Comparison of ENCODE assay signal across 8 cellular contexts in genomic region chr11:113806403-113806802, GRCh38. TPM values are rescaled to one million over a fixed set of nuclear protein-coding genes. Genes with fewer than 3 reads are reported as not detected.
DNase-seq lines count a peak whose midpoint lies in the region; ATAC-seq and TF ChIP-seq lines count a peak whose summit lies in the region.

No MANE protein-coding gene starts in this region.

- no peaks in the 10 kb centered on the region for H3K4me1 Mint-ChIP-seq in activated T-helper 2 cell treated with anti-CD3 and anti-CD28 coated beads, Interferon-gamma antibody, Interleukin-2, Interleukin-4, amounts not matched to agents 10 μg/mL and 5 μg/mL and 100 μg/mL, durations not matched to agents 14 hours and 24 hours and 36 hours (ENCODE audit: low read depth)

- no peaks in the 10 kb centered on the region for H3K27me3 Mint-ChIP-seq in activated T-helper 2 cell treated with anti-CD3 and anti-CD28 coated beads, Interferon-gamma antibody, Interleukin-2, Interleukin-4, amounts not matched to agents 10 μg/mL and 5 μg/mL and 100 μg/mL, durations not matched to agents 14 hours and 24 hours and 36 hours (ENCODE audit: low read depth)

- H3K27me3 ChIP-seq in heart right ventricle (no peaks in the 10 kb centered on the region), transverse colon (no peaks in the 10 kb centered on the region)

- H3K36me3 Mint-ChIP-seq in activated T-helper 2 cell treated with anti-CD3 and anti-CD28 coated beads, Interferon-gamma antibody, Interleukin-2, Interleukin-4, amounts not matched to agents 10 μg/mL and 5 μg/mL and 100 μg/mL, durations not matched to agents 14 hours and 24 hours and 36 hours (ENCODE audit: low read depth), result peaks cover 62% of the 10 kb centered on the region

- no peaks in the 10 kb centered on the region for H3K9me3 Mint-ChIP-seq in activated T-helper 2 cell treated with anti-CD3 and anti-CD28 coated beads, Interferon-gamma antibody, Interleukin-2, Interleukin-4, amounts not matched to agents 10 μg/mL and 5 μg/mL and 100 μg/mL, durations not matched to agents 14 hours and 24 hours and 36 hours

- H3K4me3 Mint-ChIP-seq in activated T-helper 2 cell treated with anti-CD3 and anti-CD28 coated beads, Interferon-gamma antibody, Interleukin-2, Interleukin-4, amounts not matched to agents 10 μg/mL and 5 μg/mL and 100 μg/mL, durations not matched to agents 14 hours and 24 hours and 36 hours (ENCODE audit: low read depth), result no peak overlapping the region

- peak in 8 of 9 donors; percentile 16 to 52 (median 38) for TF ChIP-seq CTCF in heart right ventricle (IDR thresholded peaks at IDR 0.05)
- peak in 4 of 5 experiments; percentile 21 to 36 (median 24) for TF ChIP-seq CTCF in transverse colon (IDR thresholded peaks at IDR 0.05)

- DNase-seq in DMS 273 (lab: John Stamatoyannopoulos, UW; ENCODE audit: unreplicated experiment), result peak; percentile 38
- DNase-seq in DMS 273 treated with DMSO at 0.1 percent for 48 hours (lab: John Stamatoyannopoulos, UW), result no peak
- peak; percentile 12 for DNase-seq in SKM-1 (lab: John Stamatoyannopoulos, UW; ENCODE audit: unreplicated experiment)
- no peak for DNase-seq in heart right ventricle
- DNase-seq in transverse colon, result peak; percentile 11
- no peak for DNase-seq in activated T-helper 2 cell treated with anti-CD3 and anti-CD28 coated beads, Interferon-gamma antibody, Interleukin-2, Interleukin-4, amounts not matched to agents 10 μg/mL and 5 μg/mL and 100 μg/mL, durations not matched to agents 14 hours and 24 hours and 36 hours (ENCODE audit: low spot score)
- no peak for DNase-seq in SIG-M5 treated with dmso at 0.1 percent for 504 hours (lab: John Stamatoyannopoulos, UW; ENCODE audit: unreplicated experiment)

- no peak for TF ChIP-seq EP300 in transverse colon (IDR thresholded peaks at IDR 0.05; ENCODE audit: low read depth)

- 88 to 95% methylated on average over 2 of the region's 2 CpGs for WGBS in heart right ventricle, 2 donors
- WGBS in transverse colon (ENCODE audit: low coverage in 1 of 2), 2 donors, result 94% methylated on average over 2 of the region's 2 CpGs; no CpG with 5 or more reads in 1 of the 2 donors

- in situ Hi-C loops in transverse colon (cut with MboI; ENCODE audit: low pct_ligation_motif_present in 1 of 4, low pct_unique_long_range_greater_than_20kb in 1 of 4, low sequenced_read_pairs in 3 of 4), result no loop called here

- H3K27ac Mint-ChIP-seq in activated T-helper 2 cell treated with anti-CD3 and anti-CD28 coated beads, Interferon-gamma antibody, Interleukin-2, Interleukin-4, amounts not matched to agents 10 μg/mL and 5 μg/mL and 100 μg/mL, durations not matched to agents 14 hours and 24 hours and 36 hours, result no peak overlapping the region

- H3K36me3 ChIP-seq in heart right ventricle (peaks cover 0 to 100% (median 69%) of the 10 kb centered on the region in 9 donors), transverse colon (peaks cover 0 to 58% (median 21%) of the 10 kb centered on the region in 4 donors)

- H3K27ac ChIP-seq in heart right ventricle (no peak overlapping the region), transverse colon (no peak overlapping the region)

- intact Hi-C loops in heart right ventricle (cut with DNase I), result loop anchor here in 1 of 10 donors (10.0 kb wide), 1 partner anchor 458 kb away; no protein-coding TSS in a partner anchor
- intact Hi-C loops in transverse colon (cut with DNase I; ENCODE audit: low total_unique reads), result no loop called here
- intact Hi-C loops in activated T-helper 2 cell treated with anti-CD3 and anti-CD28 coated beads, Interferon-gamma antibody, Interleukin-2, Interleukin-4, amounts not matched to agents 10 μg/mL and 5 μg/mL and 100 μg/mL, durations not matched to agents 14 hours and 24 hours and 36 hours (cut with micrococcal nuclease), result loop anchor here (2.0 kb wide), 1 partner anchor 68 kb away; the partner anchor contains the start of gene USP28

- H3K4me1 ChIP-seq in heart right ventricle, result no peaks in the 10 kb centered on the region
- H3K4me1 ChIP-seq in transverse colon, result no peaks in the 10 kb centered on the region

- H3K9me3 ChIP-seq in heart right ventricle, result no peaks in the 10 kb centered on the region
- no peaks in the 10 kb centered on the region for H3K9me3 ChIP-seq in transverse colon

- H3K4me3 ChIP-seq in heart right ventricle (no peak overlapping the region), transverse colon (no peak overlapping the region)

- peak; percentile 71 for ATAC-seq in HG02798 (IDR thresholded peaks at IDR 0.05; ENCODE audit: poor library complexity, unreplicated experiment)
- peak in 7 of 8 donors; percentile 25 to 76 (median 56) for ATAC-seq in heart right ventricle

- no peak for TF ChIP-seq POLR2A in transverse colon (IDR thresholded peaks at IDR 0.05)

RNA-seq across cellular contexts. Expression of gene CLDN25, which starts 26.8 kb away (rescaled TPM):
- not detected for total RNA-seq in heart right ventricle
- polyA plus RNA-seq in heart right ventricle, result not detected
- not detected for total RNA-seq in transverse colon
- not detected in 2 replicates for total RNA-seq in activated T-helper 2 cell treated with anti-CD3 and anti-CD28 coated beads, Interferon-gamma antibody, Interleukin-2, Interleukin-4, amounts not matched to agents 10 μg/mL and 5 μg/mL and 100 μg/mL, durations not matched to agents 14 hours and 24 hours and 36 hours

RNA-seq across cellular contexts. Expression of gene ZW10, which starts 32.9 kb away (rescaled TPM):
- total RNA-seq in heart right ventricle (10 to 100 TPM in 2 of 10 donors, 1 to 10 TPM in 8; 7.5 to 11.4 (median 9.3) TPM), transverse colon (10 to 100 TPM in 1 of 4 donors, 1 to 10 TPM in 3; 5.6 to 11.9 (median 8.6) TPM)
- 1 to 10 TPM; 2.2 to 6.9 TPM for polyA plus RNA-seq in heart right ventricle
- 24.4 TPM in 2 replicates for total RNA-seq in activated T-helper 2 cell treated with anti-CD3 and anti-CD28 coated beads, Interferon-gamma antibody, Interleukin-2, Interleukin-4, amounts not matched to agents 10 μg/mL and 5 μg/mL and 100 μg/mL, durations not matched to agents 14 hours and 24 hours and 36 hours

Comparison
In these comparisons a context has a peak if more than half of its experiments do, and no peak if none do; other contexts are left out.
1. DNase-seq: peak in DMS 273 (single experiment), SKM-1 (single experiment) and transverse colon (single experiment); none in DMS 273 treated with DMSO at 0.1 percent for 48 hours (single experiment), heart right ventricle (0 of 2), activated T-helper 2 cell treated with anti-CD3 and anti-CD28 coated beads, Interferon-gamma antibody, Interleukin-2, Interleukin-4, amounts not matched to agents 10 μg/mL and 5 μg/mL and 100 μg/mL, durations not matched to agents 14 hours and 24 hours and 36 hours (single experiment) and SIG-M5 treated with dmso at 0.1 percent for 504 hours (single experiment).